In genomic region chr6:156316613-156317012, GRCh38 we compare ENCODE assay signal across 31 cellular contexts.
"Had no signal": no experiment of that assay in that cellular context is flagged by ENCODE, and none has a peak within 500 bp of the region (broad histone marks: within the 10 kb centered on the region; RNA-seq: fewer than 3 reads in every experiment).

No MANE protein-coding gene starts in this region.

- H3K27ac Mint-ChIP-seq: activated CD4-positive, alpha-beta memory T cell treated with anti-CD3 and anti-CD28 coated beads for 36 hours; activated naive CD8-positive, alpha-beta T cell treated with anti-CD3 and anti-CD28 coated beads for 36 hours; activated T-helper 1 cell treated with anti-CD3 and anti-CD28 coated beads, Interleukin-12 subunit alpha, Interleukin-12 subunit beta, Interleukin-2, Interleukin-4 antibody, amounts not matched to agents 30 ng/mL and 10 ng/mL and 1 ng/mL, durations not matched to agents 14 hours and 24 hours and 36 hours; T-helper 1 cell treated with Interleukin-12 subunit alpha and Interleukin-12 subunit beta and Interleukin-4 antibody, amounts not matched to agents 30 μg/mL and 1 μg/mL, for 36 hours; T-helper 2 cell treated with Interferon-gamma antibody and Interleukin-4, amounts not matched to agents 5 μg/mL and 100 μg/mL, for 36 hours had no signal

- ATAC-seq: activated T-cell treated with anti-CD3 and anti-CD28 coated beads, Interleukin-2, amount 50 U/mL, for 4 hours; PC-3 had no signal

- H3K4me3 ChIP-seq: cardiac muscle cell, Peyer's patch, SJSA1 had no signal

- H3K4me1 Mint-ChIP-seq: activated naive CD8-positive, alpha-beta T cell treated with anti-CD3 and anti-CD28 coated beads for 36 hours; central memory CD8-positive, alpha-beta T cell had no signal

- H3K36me3 ChIP-seq: cardiac muscle cell, Peyer's patch, SJSA1 had no signal

- H3K36me3 Mint-ChIP-seq: activated CD4-positive, alpha-beta memory T cell treated with anti-CD3 and anti-CD28 coated beads for 36 hours; activated naive CD8-positive, alpha-beta T cell treated with anti-CD3 and anti-CD28 coated beads for 36 hours had no signal

- H3K4me1 ChIP-seq: Peyer's patch, SJSA1 had no signal

- H3K9me3 ChIP-seq: Peyer's patch, SJSA1, SK-N-SH had no signal

- H3K4me3 Mint-ChIP-seq: activated CD4-positive, alpha-beta memory T cell treated with anti-CD3 and anti-CD28 coated beads for 36 hours; activated naive CD8-positive, alpha-beta T cell treated with anti-CD3 and anti-CD28 coated beads for 36 hours; activated T-cell treated with anti-CD3 and anti-CD28 coated beads, Interleukin-2, amount 50 U/mL, for 4 hours; activated T-helper 1 cell treated with anti-CD3 and anti-CD28 coated beads, Interleukin-12 subunit alpha, Interleukin-12 subunit beta, Interleukin-2, Interleukin-4 antibody, amounts not matched to agents 30 ng/mL and 10 ng/mL and 1 ng/mL, durations not matched to agents 14 hours and 24 hours and 36 hours; central memory CD8-positive, alpha-beta T cell; T-helper 1 cell treated with Interleukin-12 subunit alpha and Interleukin-12 subunit beta and Interleukin-4 antibody, amounts not matched to agents 30 μg/mL and 1 μg/mL, for 36 hours; T-helper 2 cell treated with Interferon-gamma antibody and Interleukin-4, amounts not matched to agents 5 μg/mL and 100 μg/mL, for 36 hours had no signal

- H3K27me3 ChIP-seq: cardiac muscle cell, Peyer's patch had no signal

- H3K9ac ChIP-seq: KMS-11, SK-N-SH had no signal

- H3K27me3 Mint-ChIP-seq: activated CD4-positive, alpha-beta memory T cell treated with anti-CD3 and anti-CD28 coated beads for 36 hours; activated naive CD8-positive, alpha-beta T cell treated with anti-CD3 and anti-CD28 coated beads for 36 hours; central memory CD8-positive, alpha-beta T cell had no signal

- DNase-seq: activated CD4-positive, alpha-beta memory T cell treated with anti-CD3 and anti-CD28 coated beads for 36 hours; activated CD4-positive, alpha-beta T cell treated with anti-CD3 and anti-CD28 coated beads, Interleukin-2, amount 50 U/mL, for 1 hour; activated CD8-positive, alpha-beta memory T cell treated with anti-CD3 and anti-CD28 coated beads, Interleukin-2, amount 50 U/mL, for 4 hours; activated gamma-delta T cell treated with Interleukin-2 at 50 U/mL for 16 hours; activated naive CD4-positive, alpha-beta T cell treated with anti-CD3 and anti-CD28 coated beads, Interleukin-2, amount 50 U/mL, for 16 hours; activated naive CD8-positive, alpha-beta T cell treated with anti-CD3 and anti-CD28 coated beads for 36 hours; activated T-cell treated with anti-CD3 and anti-CD28 coated beads for 4 hours; activated T-cell treated with anti-CD3 and anti-CD28 coated beads, Interleukin-2, amount 50 U/mL, for 4 hours; amniotic stem cell; aorta; NCI-H1092 treated with DMSO at 0.1 percent for 48 hours; NCI-H1417; NCI-H146; NCI-H187; NCI-H2029 treated with DMSO at 0.1 percent for 48 hours; NCI-H2107; NCI-H2171; NCI-H510A; NK-92 treated with Interleukin-12 subunit alpha and Interleukin-12 subunit beta, amount 100 ng/mL, for 24 hours; PC-3; Peyer's patch; RPMI8226; SHP77 treated with DMSO at 0.1 percent for 48 hours; SK-N-SH had no signal

- H3K9me3 Mint-ChIP-seq: activated CD4-positive, alpha-beta memory T cell treated with anti-CD3 and anti-CD28 coated beads for 36 hours; activated naive CD8-positive, alpha-beta T cell treated with anti-CD3 and anti-CD28 coated beads for 36 hours; activated T-helper 1 cell treated with anti-CD3 and anti-CD28 coated beads, Interleukin-12 subunit alpha, Interleukin-12 subunit beta, Interleukin-2, Interleukin-4 antibody, amounts not matched to agents 30 ng/mL and 10 ng/mL and 1 ng/mL, durations not matched to agents 14 hours and 24 hours and 36 hours; central memory CD8-positive, alpha-beta T cell; T-helper 1 cell treated with Interleukin-12 subunit alpha and Interleukin-12 subunit beta and Interleukin-4 antibody, amounts not matched to agents 30 μg/mL and 1 μg/mL, for 36 hours; T-helper 2 cell treated with Interferon-gamma antibody and Interleukin-4, amounts not matched to agents 5 μg/mL and 100 μg/mL, for 36 hours had no signal
